ENCODE assay signal across 11 cellular contexts in the genomic region with DNA sequence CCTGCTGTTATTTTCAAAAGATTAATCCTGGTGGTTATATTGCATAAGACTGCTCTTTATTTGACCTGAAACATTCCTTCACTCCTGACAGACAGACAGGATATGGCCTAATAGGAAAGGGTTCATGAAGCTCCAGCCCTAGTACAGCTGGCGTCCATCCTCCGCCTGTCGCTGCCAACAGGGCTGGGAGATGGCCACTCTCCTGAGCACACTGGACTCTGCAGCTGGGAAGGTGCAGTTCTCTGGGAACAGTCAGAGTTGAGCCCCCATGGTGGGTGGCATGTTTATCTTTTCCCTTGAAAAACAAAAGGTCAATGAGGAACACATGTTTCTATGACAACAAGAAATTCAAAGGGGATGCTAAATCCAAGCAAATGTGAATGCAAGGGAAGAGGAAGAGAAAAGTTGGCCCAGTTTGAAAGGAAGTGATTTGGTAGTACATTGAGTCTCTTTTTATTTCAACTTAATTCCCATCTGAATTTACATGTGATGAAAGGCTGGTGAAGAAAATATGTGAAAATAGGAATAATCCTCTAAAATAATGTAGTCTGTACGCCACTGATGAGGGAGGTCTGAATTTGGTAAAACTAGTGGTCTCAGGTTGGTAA.
A peak's percentile ranks its signal among the peaks of the same experiment; 100 is the strongest.
DNase-seq lines count a peak whose midpoint lies in the region; ATAC-seq and TF ChIP-seq lines count a peak whose summit lies in the region.
"Had no signal": no experiment of that assay in that cellular context is flagged by ENCODE, and none has a peak within 500 bp of the region (broad histone marks: within the 10 kb centered on the region; RNA-seq: fewer than 3 reads in every experiment).

No MANE protein-coding gene starts in this region.

- POLR2A ChIA-PET in PC-9 (lab: Charles Lee; ENCODE audit: unreplicated experiment) = no interaction called here

- no peak for ATAC-seq in HG03521 (IDR thresholded peaks at IDR 0.05; ENCODE audit: unreplicated experiment)

- no peak for TF ChIP-seq CTCF in colonic mucosa (IDR thresholded peaks at IDR 0.05)
- no peak for TF ChIP-seq CTCF in PC-9 (conservative IDR thresholded peaks at IDR 0.05)

- H3F3A ChIP-seq in PC-9 (ENCODE audit: insufficient read depth, low read depth) = no peaks in the 10 kb centered on the region

- CTCF ChIA-PET in PC-9 (lab: Charles Lee) = no interaction called here

- H3K27me3 ChIP-seq in colonic mucosa = no peaks in the 10 kb centered on the region
- no peaks in the 10 kb centered on the region for H3K27me3 ChIP-seq in PC-9 (ENCODE audit: insufficient read depth, low read depth)

- H3K9ac ChIP-seq in colonic mucosa (ENCODE audit: low read depth in 2 of 2, low read length in 2 of 2) = no peak overlapping the region
- H3K9ac ChIP-seq: KMS-11 had no signal

- DNase-seq in HCEC 1CT (peak; percentile 67), colonic mucosa (no peak), iPS DF 4.7 (ENCODE audit: extremely low read depth, low spot score) (peak; percentile 19), renal cortical epithelial cell (ENCODE audit: low read depth) (peak; percentile 25), PC-9 (no peak), NCI-H446 (lab: John Stamatoyannopoulos, UW) (no peak), NCI-H1105 (lab: John Stamatoyannopoulos, UW) (no peak)
- DNase-seq: activated T-cell treated with anti-CD3 and anti-CD28 coated beads, Interleukin-2, amount 50 U/mL, for 24 hours had no signal

- no peak overlapping the region for H3K4me2 ChIP-seq in PC-9
- H3K4me2 ChIP-seq: KMS-11 had no signal

- H3K9me3 ChIP-seq in colonic mucosa (no peaks in the 10 kb centered on the region), PC-9 (ENCODE audit: insufficient read depth, low read depth) (no peaks in the 10 kb centered on the region)

- H3K4me3 ChIP-seq in colonic mucosa (no peak overlapping the region), PC-9 (no peak overlapping the region)

- intact Hi-C loops in colonic mucosa (cut with DNase I) (no loop called here), PC-9 (cut with micrococcal nuclease; ENCODE audit: unreplicated experiment) (no loop called here)

- no peaks in the 10 kb centered on the region for H3K9me2 ChIP-seq in PC-9 (ENCODE audit: insufficient read depth)

- no peaks in the 10 kb centered on the region for H3K4me1 ChIP-seq in colonic mucosa
- no peaks in the 10 kb centered on the region for H3K4me1 ChIP-seq in PC-9 (replicated peaks; ENCODE audit: insufficient read depth)

- H4K20me1 ChIP-seq in PC-9 (ENCODE audit: insufficient read depth) = no peaks in the 10 kb centered on the region

- H2AFZ ChIP-seq in PC-9 = no peak overlapping the region

- no TSS peak for BruUV-seq in PC-9 (replicated peaks; lab: Mats Ljungman, UMichigan)

- H3K27ac ChIP-seq in colonic mucosa (peak overlapping the region; percentile 9), PC-9 (no peak overlapping the region)
- H3K27ac ChIP-seq: KMS-11, RWPE1 had no signal

- no peaks in the 10 kb centered on the region for H3K36me3 ChIP-seq in colonic mucosa
- no peaks in the 10 kb centered on the region for H3K36me3 ChIP-seq in PC-9 (ENCODE audit: low read depth)

- no peaks in the 10 kb centered on the region for H3K79me2 ChIP-seq in PC-9 (ENCODE audit: low read depth)

Comparison
In these comparisons a context has a peak if more than half of its experiments do, and no peak if none do; other contexts are left out.
1. DNase-seq: peak in HCEC 1CT (single experiment), iPS DF 4.7 (single experiment) and renal cortical epithelial cell (single experiment); none in colonic mucosa (single experiment), PC-9 (0 of 2), NCI-H446 (0 of 2) and NCI-H1105 (single experiment).